Comparison of ENCODE assay signal across 7 cellular contexts in the genomic region with DNA sequence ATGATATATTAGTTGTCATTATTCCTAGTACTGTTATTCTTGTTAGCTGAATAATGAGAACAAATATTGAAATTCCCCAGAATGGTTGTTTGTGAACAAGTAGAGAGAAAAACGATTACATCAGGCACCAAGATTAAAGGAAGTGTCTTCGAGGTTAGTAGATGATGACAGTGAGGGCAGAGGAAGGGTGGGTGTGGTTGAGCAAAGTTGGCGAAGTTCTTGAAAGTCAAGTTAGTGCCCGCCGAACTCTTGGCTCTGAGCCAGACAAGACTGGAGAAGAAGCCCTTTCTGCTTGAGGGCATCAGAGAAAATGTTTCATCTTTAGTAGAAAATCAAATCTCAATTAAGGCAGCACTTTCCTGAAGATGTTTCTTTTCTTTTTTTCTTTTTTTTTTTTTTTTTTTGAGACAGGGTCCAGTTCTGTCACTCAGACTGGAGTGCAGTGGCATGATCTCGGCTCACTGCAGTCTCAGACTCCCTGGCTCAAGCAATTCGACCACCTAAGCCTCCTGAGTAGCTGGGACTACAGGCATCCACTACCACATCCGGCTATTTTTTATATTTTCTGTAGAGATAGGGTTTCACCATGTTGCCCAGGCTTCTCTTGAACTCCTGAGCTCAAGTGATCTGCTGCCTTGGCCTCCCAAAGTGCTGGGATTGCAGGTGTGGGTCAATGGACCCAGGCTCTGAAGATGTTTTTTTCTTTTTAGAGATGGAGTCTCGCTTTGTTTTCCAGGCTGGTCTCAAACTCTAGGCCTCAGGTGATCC.
DNase-seq lines count a peak whose midpoint lies in the region; ATAC-seq, FAIRE-seq and TF ChIP-seq lines count a peak whose summit lies in the region.

No MANE protein-coding gene starts in this region.

- peaks cover 0 to 7% of the 10 kb centered on the region in 2 donors for H3K4me1 ChIP-seq in thyroid gland
- peaks cover 3% of the 10 kb centered on the region for H3K4me1 ChIP-seq in mesenchymal stem cell (ENCODE audit: control insufficient read depth, insufficient read depth, low read depth, low read length)
- H3K4me1 ChIP-seq in HAP-1, result no peaks in the 10 kb centered on the region

- H4K8ac ChIP-seq in mesenchymal stem cell (ENCODE audit: low read length), result no peak overlapping the region

- no peak overlapping the region for H3K9ac ChIP-seq in mesenchymal stem cell (ENCODE audit: low read length)

- H3K27ac Mint-ChIP-seq in natural killer cell, result no peak overlapping the region

- FAIRE-seq in GM12892 (lab: Jason Lieb, UNC), result no peak

- H3K4me3 ChIP-seq in thyroid gland (replicated peaks in 1 of 3), result no peak overlapping the region
- no peak overlapping the region for H3K4me3 ChIP-seq in mesenchymal stem cell (ENCODE audit: insufficient read depth in 1 of 2, low read depth in 1 of 2, low read length in 2 of 2)
- H3K4me3 ChIP-seq in HAP-1, result no peak overlapping the region

- no peak for TF ChIP-seq POLR2A in thyroid gland (IDR thresholded peaks at IDR 0.05)
- no peak for TF ChIP-seq POLR2A in GM12892 (IDR thresholded peaks at IDR 0.05; ENCODE audit: low read depth, low read length)

- intact Hi-C loops in natural killer cell (cut with micrococcal nuclease), result no loop called here
- intact Hi-C loops in thyroid gland (cut with DNase I), result no loop called here

- no peak overlapping the region for H3K4me3 Mint-ChIP-seq in natural killer cell

- H3K27me3 Mint-ChIP-seq in natural killer cell (ENCODE audit: low read depth in 2 of 2), result no peaks in the 10 kb centered on the region

- H3K23ac ChIP-seq in mesenchymal stem cell (ENCODE audit: low read length in 2 of 2), result no peak overlapping the region

- H3K79me1 ChIP-seq in mesenchymal stem cell (replicated peaks; ENCODE audit: low read length, poor library complexity, severe bottlenecking), result no peaks in the 10 kb centered on the region

- in situ Hi-C loops in HAP-1 (cut with MboI; ENCODE audit: low sequenced_read_pairs), result no loop called here

- DNase-seq in T follicular helper cell (ENCODE audit: low read depth) (peak; percentile 71), natural killer cell (no peak), thyroid gland (peak; percentile 54 to 56), mesenchymal stem cell (no peak), HAP-1 (ENCODE audit: low spot score in 2 of 2) (no peak), GM12892 (ENCODE audit: insufficient read length) (no peak)
- DNase-seq in activated naive CD4-positive, alpha-beta T cell treated with Interleukin-2 at 50 U/mL for 16 hours, result peak; percentile 77

- peaks cover 7 to 16% of the 10 kb centered on the region in 2 donors for H3K4me1 Mint-ChIP-seq in natural killer cell

- ATAC-seq in natural killer cell, result peak; percentile 52 to 80 (median 74)

- no peak overlapping the region for H2BK15ac ChIP-seq in mesenchymal stem cell (ENCODE audit: low read depth, poor library complexity, severe bottlenecking)

- 56 to 63% methylated on average over 9 of the region's 9 CpGs for WGBS in thyroid gland, 2 donors
- WGBS in mesenchymal stem cell, result 96% methylated on average over 8 of the region's 9 CpGs

- H2AFZ ChIP-seq in mesenchymal stem cell (ENCODE audit: low read depth, low read length), result no peak overlapping the region

- H3K14ac ChIP-seq in mesenchymal stem cell (ENCODE audit: low read length in 2 of 2), result no peak overlapping the region

- H3K9me3 ChIP-seq in thyroid gland (no peaks in the 10 kb centered on the region), mesenchymal stem cell (ENCODE audit: control insufficient read depth, low read length) (no peaks in the 10 kb centered on the region), HAP-1 (no peaks in the 10 kb centered on the region)

- no peak overlapping the region for H2AK5ac ChIP-seq in mesenchymal stem cell (ENCODE audit: low read length, severe bottlenecking)

- no peak overlapping the region for H4K91ac ChIP-seq in mesenchymal stem cell (ENCODE audit: low read length)

- no peak overlapping the region for H2BK12ac ChIP-seq in mesenchymal stem cell (ENCODE audit: low read length in 2 of 2)

- H3K4ac ChIP-seq in mesenchymal stem cell (ENCODE audit: low read depth in 1 of 2, low read length in 2 of 2), result no peak overlapping the region

- no peaks in the 10 kb centered on the region for H3K27me3 ChIP-seq in thyroid gland
- no peaks in the 10 kb centered on the region for H3K27me3 ChIP-seq in mesenchymal stem cell (ENCODE audit: control insufficient read depth in 1 of 2, insufficient read depth in 1 of 2, low read length in 2 of 2)
- no peaks in the 10 kb centered on the region for H3K27me3 ChIP-seq in HAP-1 (ENCODE audit: low read depth)

- H3K4me2 ChIP-seq in mesenchymal stem cell (ENCODE audit: low read length, poor library complexity, severe bottlenecking), result no peak overlapping the region

- TF ChIP-seq CTCF in natural killer cell (IDR thresholded peaks at IDR 0.05), result no peak
- no peak for TF ChIP-seq CTCF in thyroid gland (IDR thresholded peaks at IDR 0.05)

- no peaks in the 10 kb centered on the region for H3K36me3 Mint-ChIP-seq in natural killer cell

- no peaks in the 10 kb centered on the region for H3K9me3 Mint-ChIP-seq in natural killer cell

- no peak overlapping the region for H2BK120ac ChIP-seq in mesenchymal stem cell (ENCODE audit: low read depth, low read length)

- H3K18ac ChIP-seq in mesenchymal stem cell (ENCODE audit: low read depth in 1 of 2, low read length in 2 of 2), result peak overlapping the region in 1 of 2 experiments; percentile 12

- no peak overlapping the region for H2BK5ac ChIP-seq in mesenchymal stem cell (ENCODE audit: low read depth, low read length, poor library complexity, severe bottlenecking)

- H3K27ac ChIP-seq in thyroid gland (no peak overlapping the region), mesenchymal stem cell (ENCODE audit: low read length, poor library complexity, severe bottlenecking) (no peak overlapping the region)

- H3K36me3 ChIP-seq in thyroid gland (no peaks in the 10 kb centered on the region), mesenchymal stem cell (ENCODE audit: control insufficient read depth in 1 of 2, insufficient read depth in 2 of 2, low read depth in 1 of 2, low read length in 2 of 2) (no peaks in the 10 kb centered on the region), HAP-1 (replicated peaks) (no peaks in the 10 kb centered on the region)

Comparison
In these comparisons a context has a peak if more than half of its experiments do, and no peak if none do; other contexts are left out.
1. DNase-seq: peak in T follicular helper cell (single experiment), activated naive CD4-positive, alpha-beta T cell treated with Interleukin-2 at 50 U/mL for 16 hours (single experiment) and thyroid gland (2 of 2); none in natural killer cell (single experiment), mesenchymal stem cell (single experiment), HAP-1 (0 of 2) and GM12892 (single experiment).